24 cellular contexts compared by ENCODE assay signal in the genomic region with DNA sequence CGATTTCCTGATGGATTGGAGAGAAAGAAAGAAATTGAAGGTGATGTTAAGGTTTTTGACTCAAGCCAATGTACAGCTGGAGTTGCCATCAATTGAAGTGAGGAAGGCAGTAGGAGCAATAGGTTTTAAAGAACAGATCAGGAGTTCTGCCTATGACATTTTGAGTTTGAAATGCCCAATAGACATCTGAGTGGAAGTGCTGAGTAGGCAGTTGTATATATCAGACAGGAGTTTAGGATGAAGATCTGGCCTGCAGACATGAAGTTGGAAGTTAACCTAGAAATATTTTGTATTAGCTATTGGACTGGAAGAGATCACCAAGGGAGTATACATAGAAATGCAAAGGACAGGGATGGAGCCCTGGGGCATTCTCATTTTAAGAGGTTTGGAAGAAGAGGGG. TPM values are rescaled to one million over a fixed set of nuclear protein-coding genes. Genes with fewer than 3 reads are reported as not detected.
A peak's percentile ranks its signal among the peaks of the same experiment; 100 is the strongest.
DNase-seq lines count a peak whose midpoint lies in the region; ATAC-seq, FAIRE-seq and TF ChIP-seq lines count a peak whose summit lies in the region.
"Had no signal": no experiment of that assay in that cellular context is flagged by ENCODE, and none has a peak within 500 bp of the region (broad histone marks: within the 10 kb centered on the region; RNA-seq: fewer than 3 reads in every experiment).

No MANE protein-coding gene starts in this region.

- no peak for FAIRE-seq in A549 (lab: Jason Lieb, UNC)
- peak; percentile 48 for FAIRE-seq in GM19239 (lab: Jason Lieb, UNC)
- no peak for FAIRE-seq in K562 (lab: Jason Lieb, UNC)
- FAIRE-seq: A204.1, GM12878, GM12892 had no signal

- H4K20me1 ChIP-seq in K562 (replicated peaks; ENCODE audit: control insufficient read depth, insufficient read depth, low read length), result no peaks in the 10 kb centered on the region
- H4K20me1 ChIP-seq: BLaER1 treated with 17β-estradiol and CSF1 and Interleukin-3, amounts not matched to agents 10 nM and 100 nM had no signal

- H3K27ac ChIP-seq in A549 (no peak overlapping the region), K562 (ENCODE audit: extremely low read depth, low read depth, low read length) (no peak overlapping the region)
- H3K27ac ChIP-seq: BLaER1 treated with 17β-estradiol and CSF1 and Interleukin-3, amounts not matched to agents 10 nM and 100 nM; C4-2B had no signal

- WGBS in A549 (ENCODE audit: missing lambda C conversion rate), result 17% methylated on average over 1 of the region's 1 CpG
- WGBS in K562 (ENCODE audit: insufficient coverage, low coverage, missing lambda C conversion rate), result 0% methylated on average over 1 of the region's 1 CpG

- H3K4me2 ChIP-seq in A549 (no peak overlapping the region), K562 (ENCODE audit: insufficient read depth, low read length) (no peak overlapping the region)
- H3K4me2 ChIP-seq: BLaER1 treated with 17β-estradiol and CSF1 and Interleukin-3, amounts not matched to agents 10 nM and 100 nM had no signal

- no TSS peak for BruUV-seq in K562 (replicated peaks; lab: Mats Ljungman, UMichigan)

- H3K4me1 ChIP-seq in A549 (no peaks in the 10 kb centered on the region), K562 (replicated peaks in 1 of 2; ENCODE audit: control insufficient read depth in 2 of 2, insufficient read depth in 2 of 2, low read length in 2 of 2) (no peaks in the 10 kb centered on the region)
- H3K4me1 ChIP-seq: BLaER1 treated with 17β-estradiol and CSF1 and Interleukin-3, amounts not matched to agents 10 nM and 100 nM; Caco-2 had no signal

- no peak for DNase-seq in A549 (ENCODE audit: low read depth in 1 of 2, low spot score in 1 of 2)
- DNase-seq in GM19239 (ENCODE audit: insufficient read length, low spot score), result no peak
- no peak for DNase-seq in K562 (ENCODE audit: extremely low read depth in 1 of 4, low spot score in 3 of 4)
- DNase-seq in activated effector memory CD4-positive, alpha-beta T cell treated with Interleukin-2 at 50 U/mL for 16 hours, result no peak
- DNase-seq: 8988T; AML-193; Caco-2; Calu3; CD4-positive, alpha-beta T cell; CD8-positive, alpha-beta T cell; DMS 273 treated with DMSO at 0.1 percent for 48 hours; DMS153; DMS53; DMS79; DND-41; EL; GDM1 had no signal

- no peak overlapping the region for H3K9ac ChIP-seq in K562 (ENCODE audit: insufficient read depth in 1 of 2, low read depth in 2 of 2, low read length in 2 of 2)
- H3K9ac ChIP-seq: BLaER1 treated with 17β-estradiol and CSF1 and Interleukin-3, amounts not matched to agents 10 nM and 100 nM had no signal

- CTCF ChIA-PET in A549 (lab: Yijun Ruan, JAX) (no interaction called here), K562 (lab: Yijun Ruan, JAX; ENCODE audit: low intra/inter-chr PET ratio) (no interaction called here)

- no peaks in the 10 kb centered on the region for H3K36me3 ChIP-seq in K562 (ENCODE audit: control insufficient read depth, insufficient read depth, low read length)
- H3K36me3 ChIP-seq: BLaER1 treated with 17β-estradiol and CSF1 and Interleukin-3, amounts not matched to agents 10 nM and 100 nM had no signal

- TF ChIP-seq CTCF in A549 (IDR thresholded peaks at IDR 0.05) (no peak), K562 (IDR thresholded peaks at IDR 0.05 in 2 of 3, conservative IDR thresholded peaks at IDR 0.05 in 1 of 3; ENCODE audit: insufficient read depth in 2 of 3, low read depth in 1 of 3, low read length in 3 of 3) (no peak)

- H3K79me2 ChIP-seq in K562 (ENCODE audit: control insufficient read depth, insufficient read depth, low read length), result no peaks in the 10 kb centered on the region

- TF ChIP-seq RAD21 in A549 (conservative IDR thresholded peaks at IDR 0.05 in 1 of 2, IDR thresholded peaks at IDR 0.05 in 1 of 2) (no peak), K562 (CRISPR knock-in tag; conservative IDR thresholded peaks at IDR 0.05 in 1 of 2, IDR thresholded peaks at IDR 0.05 in 1 of 2) (no peak)

- POLR2A ChIA-PET in A549 (lab: Yijun Ruan, JAX), result no interaction called here
- POLR2A ChIA-PET in K562 (lab: Yijun Ruan, JAX), result no interaction called here

- H3K9me3 ChIP-seq in A549 (no peaks in the 10 kb centered on the region; the same call in 2 of the 3 replicates), K562 (replicated peaks; ENCODE audit: control insufficient read depth, insufficient read depth, low read depth, low read length) (no peaks in the 10 kb centered on the region)
- H3K9me3 ChIP-seq: Caco-2 had no signal

- in situ Hi-C loops in K562 (cut with MboI), result no loop called here

- ATAC-seq in A549 (no peak), K562 (no peak), HG03354 (IDR thresholded peaks at IDR 0.05; ENCODE audit: poor library complexity, severe bottlenecking, unreplicated experiment) (no peak)
- ATAC-seq: CD8-positive, alpha-beta T cell; GM12878 had no signal

- TF ChIP-seq EP300 in A549 (IDR thresholded peaks at IDR 0.05), result no peak
- no peak for TF ChIP-seq EP300 in K562 (IDR thresholded peaks at IDR 0.05; ENCODE audit: low read length)

- H3K9me1 ChIP-seq in K562 (ENCODE audit: control insufficient read depth, insufficient read depth, low read length), result no peaks in the 10 kb centered on the region

- intact Hi-C loops in K562 (cut with micrococcal nuclease), result no loop called here

- H2AFZ ChIP-seq in K562 (ENCODE audit: low read depth, low read length), result no peak overlapping the region

- H3K4me3 ChIP-seq in A549 (no peak overlapping the region), K562 (no peak overlapping the region)
- H3K4me3 ChIP-seq: BLaER1 treated with 17β-estradiol and CSF1 and Interleukin-3, amounts not matched to agents 10 nM and 100 nM; GM12878 had no signal

- H3K27me3 ChIP-seq in K562 (ENCODE audit: control insufficient read depth in 2 of 2, insufficient read depth in 2 of 2, low read length in 2 of 2), result no peaks in the 10 kb centered on the region
- H3K27me3 ChIP-seq: BLaER1 treated with 17β-estradiol and CSF1 and Interleukin-3, amounts not matched to agents 10 nM and 100 nM had no signal

- TF ChIP-seq POLR2A in A549 (IDR thresholded peaks at IDR 0.05; ENCODE audit: low read length) (no peak), K562 (conservative IDR thresholded peaks at IDR 0.05) (no peak)

TF ChIP-seq in A549, 52 proteins besides CTCF, POLR2A, EP300 and RAD21:
- no peak for TF ChIP-seq SREBF2 (IDR thresholded peaks at IDR 0.05)
- peak; percentile 55 for TF ChIP-seq MAFK (IDR thresholded peaks at IDR 0.05; ENCODE audit: partially characterized antibody)

TF ChIP-seq in K562, 482 proteins besides CTCF, POLR2A, EP300 and RAD21 (continues in another document):
- TF ChIP-seq ZNF316 (IDR thresholded peaks at IDR 0.05), result peak; percentile 25; the same call in 1 of the 2 replicates
- 0 out of 2 replicates have a peak, but pooled peaks have one; percentile 14 for TF ChIP-seq MAFK (IDR thresholded peaks at IDR 0.05; ENCODE audit: low read length)
- TF ChIP-seq MAFG (tag; conservative IDR thresholded peaks at IDR 0.05), result 0 out of 2 replicates have a peak, but pooled peaks have one; percentile 9

RNA-seq across cellular contexts. Expression of gene TMSB15B, which starts 12.9 kb away (rescaled TPM):
- polyA plus RNA-seq in A549 (2011; rRNA removed) (8.4 and 12.2 TPM in 2 replicates), A549 (2017; fragmentation: RNase III; extraction: RNeasy Plus Mini Kit Qiagen cat#74134 plus additional on column Dnase treatment) (5.3 to 8.0 TPM (median 6.5 TPM) in 3 replicates), K562 (2011; rRNA removed) (0.77 TPM in 1 of 2 replicates, not detected in the other), K562 (2014; fragmentation: Illumina TruSeq; extraction: Trizol) (0.14 TPM in 1 of 2 replicates, not detected in the other), K562 (2014; fragmentation: Nextera tagmentation; extraction: Ambion mirVana) (under 1 TPM; 0.32 to 0.39 TPM), K562 (2014; rRNA removed) (0.05 and 0.93 TPM in 2 replicates)
- 4.3 TPM in 2 replicates for polyA plus RNA-seq in A549 (2012; cell fraction: cytosol; rRNA removed)
- 2.2 and 3.3 TPM in 2 replicates for polyA plus RNA-seq in A549 (2012; cell fraction: nucleus; rRNA removed)
- polyA minus RNA-seq in A549 (2011; rRNA and poly(A)+ RNA removed), result 1.1 and 1.2 TPM in 2 replicates
- 0.12 and 0.32 TPM in 2 replicates for total RNA-seq in K562 (2011; cell fraction: chromatin; rRNA removed; ENCODE audit: low replicate concordance)
- total RNA-seq in K562 (2011; cell fraction: nucleolus; rRNA removed), result 0.53 TPM in 1 of 2 replicates, not detected in the other
- total RNA-seq in K562 (2011; cell fraction: nucleoplasm; rRNA removed), result 0.51 TPM in 1 of 2 replicates, not detected in the other
- total RNA-seq in K562 (2014; rRNA removed) (not detected in 2 replicates), K562 (2014; rRNA removed; fragmentation: Illumina TruSeq; extraction: Trizol) (0.22 TPM in 1 of 2 replicates, not detected in the other), K562 (2015; rRNA removed; fragmentation: Illumina TruSeq; extraction: Trizol) (not detected in 2 replicates), K562 (2021) (not detected in 2 replicates)
- polyA plus RNA-seq in K562 (2011; cell fraction: cytosol; rRNA removed), result 0.07 TPM in 1 of 2 replicates, not detected in the other
- polyA plus RNA-seq in K562 (2011; cell fraction: nucleus; rRNA removed), result 0.20 TPM in 1 of 2 replicates, not detected in the other
- polyA plus RNA-seq in K562 (2012), result 0.36 and 0.46 TPM in 2 replicates
- not detected in 2 replicates for polyA minus RNA-seq in K562 (2011; rRNA and poly(A)+ RNA removed)
- polyA minus RNA-seq in K562 (2011; cell fraction: cytosol; rRNA and poly(A)+ RNA removed), result not detected in 2 replicates
- polyA minus RNA-seq in K562 (2011; cell fraction: nucleus; rRNA and poly(A)+ RNA removed), result not detected in 2 replicates
- total RNA-seq: G401 had no signal

Comparison
In these comparisons a context has a peak if more than half of its experiments do, and no peak if none do; other contexts are left out.
1. Of the 35 proteins assayed by ChIP-seq in both K562 and A549: peak only in K562: none; only in A549: none; in both: MAFK; in neither: 34.